In the genomic region with DNA sequence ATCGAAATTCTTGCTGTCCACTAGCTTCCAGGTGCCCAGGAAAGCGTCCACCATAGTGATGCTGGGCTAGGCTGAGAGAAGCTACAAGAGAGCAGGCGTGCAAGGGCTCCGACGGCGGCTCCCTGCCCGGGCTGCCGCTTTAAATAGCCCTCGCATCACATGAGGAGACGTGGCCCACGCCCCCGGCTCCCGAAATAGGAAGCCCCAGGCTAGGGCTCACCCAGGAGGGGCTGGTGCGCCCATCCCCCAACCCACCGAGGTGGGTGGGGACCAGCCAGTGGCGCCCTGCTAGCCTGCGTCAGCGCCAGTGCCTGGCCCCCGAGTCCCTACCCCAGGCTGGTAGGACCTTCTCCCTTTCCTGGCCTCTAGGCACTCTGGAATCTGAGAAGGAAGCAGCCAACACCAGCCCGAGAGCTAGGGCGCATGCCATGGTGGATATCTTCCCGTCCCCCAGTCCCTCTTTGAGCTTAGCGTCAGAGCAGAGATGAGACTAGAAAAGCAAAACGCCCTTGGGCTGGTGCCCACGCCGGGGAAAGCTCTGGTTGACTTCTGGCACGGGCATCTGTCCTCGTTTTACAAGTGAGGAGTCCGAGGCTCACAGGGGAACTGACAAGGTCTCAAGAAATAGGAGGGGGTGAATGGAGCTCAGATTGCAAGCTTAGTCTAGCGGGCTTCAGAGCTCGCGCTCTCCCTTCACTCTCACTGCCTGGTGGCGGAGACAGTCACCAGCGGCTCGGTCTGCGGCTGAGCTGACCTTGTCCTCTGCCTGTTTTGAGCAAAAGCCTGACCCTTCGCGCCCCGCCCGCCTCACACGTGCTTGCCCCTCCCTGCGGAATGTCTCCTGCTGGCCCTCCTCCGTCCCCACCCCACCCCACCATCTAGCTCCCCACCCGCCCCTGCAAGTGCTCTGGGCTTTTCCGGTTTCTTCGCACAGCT, we compare ENCODE assay signal across 7 cellular contexts. TPM values are rescaled to one million over a fixed set of nuclear protein-coding genes. Genes with fewer than 3 reads are reported as not detected.
DNase-seq lines count a peak whose midpoint lies in the region; ATAC-seq and TF ChIP-seq lines count a peak whose summit lies in the region.

FABP3 (minus strand) TSS at position 116 of the 936 bp plus-strand sequence; CDS start at position 54, 62 bp downstream.

- no peaks in the 10 kb centered on the region for H3K79me2 ChIP-seq in neural cell (replicated peaks; ENCODE audit: insufficient read depth, low read length)

- peaks cover 53% of the 10 kb centered on the region for H3K4me1 ChIP-seq in vagina

- no peaks in the 10 kb centered on the region for H3K9me3 Mint-ChIP-seq in activated naive CD8-positive, alpha-beta T cell treated with anti-CD3 and anti-CD28 coated beads for 36 hours
- peaks cover 3% of the 10 kb centered on the region for H3K9me3 Mint-ChIP-seq in glutamatergic neuron (ENCODE audit: unreplicated experiment)

- H3K4me1 Mint-ChIP-seq in activated naive CD8-positive, alpha-beta T cell treated with anti-CD3 and anti-CD28 coated beads for 36 hours: peaks cover 12% of the 10 kb centered on the region
- H3K4me1 Mint-ChIP-seq in glutamatergic neuron (ENCODE audit: low read depth, unreplicated experiment): peaks cover 49% of the 10 kb centered on the region

- CTCF ChIA-PET in GM10248 (lab: Yijun Ruan, JAX): interaction anchor here (1.0 to 5.6 kb wide), 6 partner anchors 10 to 190 kb away, joined by 3 to 46 read pairs (median 4); no protein-coding TSS in a partner anchor

- DNase-seq in GM10248 (ENCODE audit: extremely low spot score) (peak; percentile 66), NCI-H2171 (lab: John Stamatoyannopoulos, UW) (peak; percentile 55), glutamatergic neuron (peak; percentile 89), vagina (ENCODE audit: extremely low spot score in 2 of 2) (no peak)
- peak; percentile 22 for DNase-seq in activated naive CD8-positive, alpha-beta T cell treated with anti-CD3 and anti-CD28 coated beads for 36 hours

- H3K36me3 Mint-ChIP-seq in activated naive CD8-positive, alpha-beta T cell treated with anti-CD3 and anti-CD28 coated beads for 36 hours: no peaks in the 10 kb centered on the region
- H3K36me3 Mint-ChIP-seq in glutamatergic neuron (ENCODE audit: unreplicated experiment): no peaks in the 10 kb centered on the region

- no peaks in the 10 kb centered on the region for H3K27me3 Mint-ChIP-seq in activated naive CD8-positive, alpha-beta T cell treated with anti-CD3 and anti-CD28 coated beads for 36 hours
- peaks cover 13% of the 10 kb centered on the region for H3K27me3 Mint-ChIP-seq in glutamatergic neuron (ENCODE audit: unreplicated experiment)

- H3K27ac ChIP-seq in neural cell (ENCODE audit: low read length): peak within 1 kb of the TSS; percentile 82
- H3K27ac ChIP-seq in vagina: peak within 1 kb of the TSS; percentile 91

- H3K4me2 ChIP-seq in neural cell (ENCODE audit: low read length): peak within 1 kb of the TSS; percentile 72

- H2AFZ ChIP-seq in neural cell (ENCODE audit: low read depth, low read length): peak within 1 kb of the TSS; percentile 47

- H3K4me3 Mint-ChIP-seq in activated naive CD8-positive, alpha-beta T cell treated with anti-CD3 and anti-CD28 coated beads for 36 hours: peak within 1 kb of the TSS; percentile 76
- H3K4me3 Mint-ChIP-seq in glutamatergic neuron (ENCODE audit: unreplicated experiment): peak within 1 kb of the TSS; percentile 87

- no peaks in the 10 kb centered on the region for H3K9me2 ChIP-seq in neural cell (ENCODE audit: insufficient read depth, low read length)

- H3K9ac ChIP-seq in neural cell (ENCODE audit: low read length): peak within 1 kb of the TSS; percentile 76

- no peaks in the 10 kb centered on the region for H3K9me3 ChIP-seq in neural cell (ENCODE audit: low read length)
- no peaks in the 10 kb centered on the region for H3K9me3 ChIP-seq in vagina

- peak in 1 of 2 donors; percentile 20 for TF ChIP-seq POLR2A in vagina (IDR thresholded peaks at IDR 0.05)

- H4K20me1 ChIP-seq in neural cell (ENCODE audit: insufficient read depth): no peaks in the 10 kb centered on the region

- no peak for TF ChIP-seq RAD21 in neural cell (conservative IDR thresholded peaks at IDR 0.05)

- H3K4me3 ChIP-seq in neural cell (ENCODE audit: low read length) (peak within 1 kb of the TSS; percentile 61), vagina (peak within 1 kb of the TSS; percentile 47 to 66)

- intact Hi-C loops in vagina (cut with DNase I): no loop called here

- no peak for ATAC-seq in HG02870 (IDR thresholded peaks at IDR 0.05; ENCODE audit: unreplicated experiment)

- TF ChIP-seq CTCF in GM10248 (IDR thresholded peaks at IDR 0.05; ENCODE audit: control extremely low read depth, extremely low read depth, low read depth, missing control alignments) (no peak), glutamatergic neuron (IDR thresholded peaks at IDR 0.05; ENCODE audit: partially characterized antibody, unreplicated experiment) (no peak), neural cell (IDR thresholded peaks at IDR 0.05; ENCODE audit: poor library complexity, severe bottlenecking) (no peak), vagina (IDR thresholded peaks at IDR 0.05) (no peak)

- POLR2A ChIA-PET in GM10248 (lab: Yijun Ruan, JAX): interaction anchor here (0.6 to 1.5 kb wide), 2 partner anchors 15 to 76 kb away, joined by 3 to 4 read pairs; partner anchors contain the start of genes SNRNP40 and ZCCHC17

- TF ChIP-seq EP300 in neural cell (conservative IDR thresholded peaks at IDR 0.05; ENCODE audit: poor library complexity, severe bottlenecking): no peak

- H3K36me3 ChIP-seq in neural cell (ENCODE audit: insufficient read depth, low read length): no peaks in the 10 kb centered on the region
- no peaks in the 10 kb centered on the region for H3K36me3 ChIP-seq in vagina

- peak within 1 kb of the TSS; percentile 43 for H3K27ac Mint-ChIP-seq in activated naive CD8-positive, alpha-beta T cell treated with anti-CD3 and anti-CD28 coated beads for 36 hours
- H3K27ac Mint-ChIP-seq in glutamatergic neuron (ENCODE audit: unreplicated experiment): peak within 1 kb of the TSS; percentile 97

- H3K27me3 ChIP-seq in neural cell (ENCODE audit: insufficient read depth, low read depth, low read length): no peaks in the 10 kb centered on the region
- H3K27me3 ChIP-seq in vagina: no peaks in the 10 kb centered on the region

- H3F3A ChIP-seq in neural cell (ENCODE audit: insufficient read depth, low read length, poor library complexity, severe bottlenecking): no peaks in the 10 kb centered on the region

TF ChIP-seq in neural cell, 6 proteins besides CTCF, POLR2A, EP300 and RAD21:
- TF ChIP-seq TAF1 (IDR thresholded peaks at IDR 0.05; ENCODE audit: low read depth) (peak; percentile 61), POLR2AphosphoS5 (IDR thresholded peaks at IDR 0.05) (peak; percentile 59), SMC3 (conservative IDR thresholded peaks at IDR 0.05; ENCODE audit: poor library complexity) (peak; percentile 9), MXI1 (conservative IDR thresholded peaks at IDR 0.05; ENCODE audit: poor library complexity, severe bottlenecking) (no peak), EZH2 (IDR thresholded peaks at IDR 0.05; ENCODE audit: borderline replicate concordance, insufficient read depth, low read length, poor library complexity, severe bottlenecking) (no peak)
- TF ChIP-seq, protein P1, sequence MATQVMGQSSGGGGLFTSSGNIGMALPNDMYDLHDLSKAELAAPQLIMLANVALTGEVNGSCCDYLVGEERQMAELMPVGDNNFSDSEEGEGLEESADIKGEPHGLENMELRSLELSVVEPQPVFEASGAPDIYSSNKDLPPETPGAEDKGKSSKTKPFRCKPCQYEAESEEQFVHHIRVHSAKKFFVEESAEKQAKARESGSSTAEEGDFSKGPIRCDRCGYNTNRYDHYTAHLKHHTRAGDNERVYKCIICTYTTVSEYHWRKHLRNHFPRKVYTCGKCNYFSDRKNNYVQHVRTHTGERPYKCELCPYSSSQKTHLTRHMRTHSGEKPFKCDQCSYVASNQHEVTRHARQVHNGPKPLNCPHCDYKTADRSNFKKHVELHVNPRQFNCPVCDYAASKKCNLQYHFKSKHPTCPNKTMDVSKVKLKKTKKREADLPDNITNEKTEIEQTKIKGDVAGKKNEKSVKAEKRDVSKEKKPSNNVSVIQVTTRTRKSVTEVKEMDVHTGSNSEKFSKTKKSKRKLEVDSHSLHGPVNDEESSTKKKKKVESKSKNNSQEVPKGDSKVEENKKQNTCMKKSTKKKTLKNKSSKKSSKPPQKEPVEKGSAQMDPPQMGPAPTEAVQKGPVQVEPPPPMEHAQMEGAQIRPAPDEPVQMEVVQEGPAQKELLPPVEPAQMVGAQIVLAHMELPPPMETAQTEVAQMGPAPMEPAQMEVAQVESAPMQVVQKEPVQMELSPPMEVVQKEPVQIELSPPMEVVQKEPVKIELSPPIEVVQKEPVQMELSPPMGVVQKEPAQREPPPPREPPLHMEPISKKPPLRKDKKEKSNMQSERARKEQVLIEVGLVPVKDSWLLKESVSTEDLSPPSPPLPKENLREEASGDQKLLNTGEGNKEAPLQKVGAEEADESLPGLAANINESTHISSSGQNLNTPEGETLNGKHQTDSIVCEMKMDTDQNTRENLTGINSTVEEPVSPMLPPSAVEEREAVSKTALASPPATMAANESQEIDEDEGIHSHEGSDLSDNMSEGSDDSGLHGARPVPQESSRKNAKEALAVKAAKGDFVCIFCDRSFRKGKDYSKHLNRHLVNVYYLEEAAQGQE (IDR thresholded peaks at IDR 0.05; ENCODE audit: borderline replicate concordance): peak; percentile 53

RNA-seq across cellular contexts. Expression of gene FABP3, which starts in this region (rescaled TPM):
- total RNA-seq in activated naive CD8-positive, alpha-beta T cell treated with anti-CD3 and anti-CD28 coated beads for 36 hours: not detected
- 148 TPM for total RNA-seq in glutamatergic neuron (ENCODE audit: unreplicated experiment)
- 5.8 and 7.1 TPM in 2 replicates for polyA plus RNA-seq in neural cell
- 2.7 TPM in 2 replicates for polyA minus RNA-seq in neural cell
- total RNA-seq in vagina: 16.7 TPM

Comparison
In these comparisons a context has a peak if more than half of its experiments do, and no peak if none do; other contexts are left out.
1. RNA of gene FABP3 (total RNA-seq): 148 TPM in glutamatergic neuron (single experiment) and 16.7 TPM in vagina (single experiment); not detected in activated naive CD8-positive, alpha-beta T cell treated with anti-CD3 and anti-CD28 coated beads for 36 hours; every median in the first group is over 10 times any median in the second.
2. Peak in DNase-seq in activated naive CD8-positive, alpha-beta T cell treated with anti-CD3 and anti-CD28 coated beads for 36 hours; RNA of the gene not detected or under 1 TPM.
3. DNase-seq: peak in GM10248 (single experiment), NCI-H2171 (single experiment) and glutamatergic neuron (single experiment); none in vagina (0 of 2).